In the genomic region with DNA sequence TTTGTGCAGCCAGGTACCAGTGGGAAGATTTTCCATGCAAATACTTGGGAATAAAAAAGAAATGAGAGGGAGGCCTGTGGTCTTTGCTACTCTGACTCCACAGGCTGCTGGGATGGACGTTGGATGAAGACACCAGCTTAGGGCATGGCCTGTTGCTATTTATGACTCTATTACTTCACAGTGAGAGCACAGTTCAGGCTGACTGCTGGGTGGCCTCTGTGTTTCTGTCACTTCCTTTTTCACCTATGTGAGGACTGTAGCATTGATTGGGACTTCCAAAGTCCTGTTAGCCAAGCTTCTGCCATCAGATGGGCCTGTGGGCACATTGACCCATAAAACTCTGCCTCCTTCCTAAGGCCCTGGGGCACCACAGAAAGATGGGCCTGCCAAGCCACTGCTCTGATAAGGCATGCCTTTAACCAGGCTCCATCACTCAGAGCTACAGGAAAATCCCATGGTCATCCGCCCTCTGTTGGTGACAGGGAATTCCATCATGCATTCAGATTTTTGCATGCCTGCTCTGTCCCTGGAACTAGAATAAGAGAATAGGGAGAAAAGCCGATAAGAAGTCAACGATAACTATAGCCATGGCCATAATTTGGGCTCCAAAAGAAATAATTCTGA, we compare ENCODE assay signal across 8 cellular contexts.
DNase-seq lines count a peak whose midpoint lies in the region; ATAC-seq and TF ChIP-seq lines count a peak whose summit lies in the region.

No MANE protein-coding gene starts in this region.

- no peak overlapping the region for H3K4me3 ChIP-seq in naive thymus-derived CD4-positive, alpha-beta T cell (ENCODE audit: low read length)

- H3K4me1 ChIP-seq in naive thymus-derived CD4-positive, alpha-beta T cell (ENCODE audit: control insufficient read depth in 2 of 2, insufficient read depth in 2 of 2, low read length in 2 of 2) = no peaks in the 10 kb centered on the region

- H3K4me3 Mint-ChIP-seq in brain = no peak overlapping the region
- no peak overlapping the region for H3K4me3 Mint-ChIP-seq in naive thymus-derived CD4-positive, alpha-beta T cell

- H3K36me3 Mint-ChIP-seq in brain = no peaks in the 10 kb centered on the region
- H3K36me3 Mint-ChIP-seq in naive thymus-derived CD4-positive, alpha-beta T cell = peaks cover 16 to 68% (median 32%) of the 10 kb centered on the region in 5 donors

- CTCF ChIA-PET in naive thymus-derived CD4-positive, alpha-beta T cell (lab: Charles Lee) = interaction anchor here (1.0 kb wide), 1 partner anchor 9 kb away, joined by 3 read pairs; no protein-coding TSS in a partner anchor

- POLR2A ChIA-PET in naive thymus-derived CD4-positive, alpha-beta T cell (lab: Charles Lee) = no interaction called here

- H3K27me3 Mint-ChIP-seq in brain = peaks cover 10% of the 10 kb centered on the region
- H3K27me3 Mint-ChIP-seq in naive thymus-derived CD4-positive, alpha-beta T cell = no peaks in the 10 kb centered on the region

- TF ChIP-seq CTCF in brain (conservative IDR thresholded peaks at IDR 0.05) = peak; percentile 41 to 60

- DNase-seq in GM03348 (ENCODE audit: low spot score) (peak; percentile 32), HuH-7 (ENCODE audit: low spot score) (peak; percentile 39), GM19240 (ENCODE audit: insufficient read length, low spot score) (no peak)
- no peak for DNase-seq in naive thymus-derived CD4-positive, alpha-beta T cell
- DNase-seq in activated effector memory CD4-positive, alpha-beta T cell treated with Interleukin-2 at 50 U/mL for 16 hours = no peak

- H3K9me3 Mint-ChIP-seq in brain = peaks cover 0 to 4% (median 0%) of the 10 kb centered on the region in 5 experiments
- H3K9me3 Mint-ChIP-seq in naive thymus-derived CD4-positive, alpha-beta T cell = no peaks in the 10 kb centered on the region

- H3K27ac ChIP-seq in naive thymus-derived CD4-positive, alpha-beta T cell (ENCODE audit: low read depth, low read length) = no peak overlapping the region

- no peaks in the 10 kb centered on the region for H3K9me3 ChIP-seq in naive thymus-derived CD4-positive, alpha-beta T cell (ENCODE audit: control insufficient read depth in 2 of 3, low read length in 3 of 3)

- peaks cover 17 to 76% (median 27%) of the 10 kb centered on the region in 3 experiments for H3K36me3 ChIP-seq in naive thymus-derived CD4-positive, alpha-beta T cell (ENCODE audit: control insufficient read depth in 2 of 3, insufficient read depth in 3 of 3, low read length in 3 of 3)

- no peaks in the 10 kb centered on the region for H3K27me3 ChIP-seq in naive thymus-derived CD4-positive, alpha-beta T cell (ENCODE audit: control insufficient read depth in 2 of 2, insufficient read depth in 2 of 2, low read length in 2 of 2)

- no peak for ATAC-seq in naive thymus-derived CD4-positive, alpha-beta T cell
- ATAC-seq in esophagus mucosa (no peak), HG03439 (IDR thresholded peaks at IDR 0.05; ENCODE audit: unreplicated experiment) (no peak)

- H3K27ac Mint-ChIP-seq in brain = peak overlapping the region in 1 of 5 experiments; percentile 3
- H3K27ac Mint-ChIP-seq in naive thymus-derived CD4-positive, alpha-beta T cell = peak overlapping the region in 5 of 9 donors; percentile 7 to 68 (median 50)

- peaks cover 9% of the 10 kb centered on the region for H3K4me1 Mint-ChIP-seq in brain
- peaks cover 26 to 45% (median 33%) of the 10 kb centered on the region in 7 donors for H3K4me1 Mint-ChIP-seq in naive thymus-derived CD4-positive, alpha-beta T cell

- intact Hi-C loops in naive thymus-derived CD4-positive, alpha-beta T cell (cut with micrococcal nuclease) = no loop called here

Comparison
In these comparisons a context has a peak if more than half of its experiments do, and no peak if none do; other contexts are left out.
1. DNase-seq: peak in GM03348 (single experiment) and HuH-7 (single experiment); none in naive thymus-derived CD4-positive, alpha-beta T cell (0 of 9), activated effector memory CD4-positive, alpha-beta T cell treated with Interleukin-2 at 50 U/mL for 16 hours (single experiment) and GM19240 (single experiment).